Comparison of ENCODE assay signal across 25 cellular contexts in the genomic region with DNA sequence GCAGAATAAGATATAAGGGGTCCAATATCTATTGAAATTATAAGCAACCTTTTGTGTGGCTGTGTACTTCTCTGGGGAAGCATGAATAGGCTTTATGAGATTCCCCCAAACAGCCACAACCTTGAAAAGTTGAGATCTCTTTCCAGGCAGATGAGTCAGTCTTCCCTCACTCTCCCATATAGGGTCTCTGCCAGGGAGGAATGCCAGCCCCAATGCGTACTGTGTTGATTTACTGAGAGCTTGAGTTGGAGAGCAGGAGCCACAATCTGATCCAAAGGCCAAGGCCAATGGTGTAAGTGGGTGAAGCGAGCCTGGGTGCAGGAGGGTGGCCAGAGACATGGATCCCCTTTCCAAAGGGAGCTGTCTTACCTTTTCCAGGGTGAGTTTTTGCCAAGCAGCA.
DNase-seq lines count a peak whose midpoint lies in the region; ATAC-seq, FAIRE-seq and TF ChIP-seq lines count a peak whose summit lies in the region.
"Had no signal": no experiment of that assay in that cellular context is flagged by ENCODE, and none has a peak within 500 bp of the region (broad histone marks: within the 10 kb centered on the region; RNA-seq: fewer than 3 reads in every experiment).

No MANE protein-coding gene starts in this region.

- H3K4me2 ChIP-seq in mammary epithelial cell (ENCODE audit: insufficient read depth, low read depth, low read length), result no peak overlapping the region
- no peak overlapping the region for H3K4me2 ChIP-seq in astrocyte (ENCODE audit: low read length)
- H3K4me2 ChIP-seq: hepatocyte had no signal

- H3K4me3 ChIP-seq in mammary epithelial cell (replicated peaks in 1 of 3; ENCODE audit: insufficient read depth in 1 of 3, low read depth in 2 of 3, low read length in 3 of 3), result no peak overlapping the region
- H3K4me3 ChIP-seq in astrocyte (ENCODE audit: insufficient read depth, low read depth, low read length), result no peak overlapping the region
- no peak overlapping the region for H3K4me3 ChIP-seq in foreskin fibroblast (ENCODE audit: low read depth in 1 of 2, low read length in 2 of 2)
- no peak overlapping the region for H3K4me3 ChIP-seq in effector memory CD4-positive, alpha-beta T cell (ENCODE audit: insufficient read depth, low read depth, low read length, poor library complexity, severe bottlenecking)
- H3K4me3 ChIP-seq: hepatocyte, lower lobe of right lung, tibial nerve had no signal

- no peaks in the 10 kb centered on the region for H3K36me3 Mint-ChIP-seq in MCF 10A (ENCODE audit: insufficient read depth, unreplicated experiment)
- no peaks in the 10 kb centered on the region for H3K36me3 Mint-ChIP-seq in astrocyte (ENCODE audit: low read depth, unreplicated experiment)
- H3K36me3 Mint-ChIP-seq: activated naive CD4-positive, alpha-beta T cell treated with anti-CD3 and anti-CD28 coated beads, Interleukin-2, amount 50 U/mL, for 24 hours had no signal

- H3K9me3 Mint-ChIP-seq in MCF 10A (ENCODE audit: unreplicated experiment) (no peaks in the 10 kb centered on the region), astrocyte (ENCODE audit: unreplicated experiment) (no peaks in the 10 kb centered on the region)
- H3K9me3 Mint-ChIP-seq: activated CD4-positive, alpha-beta T cell treated with anti-CD3 and anti-CD28 coated beads, Interleukin-2, amount 10 ng/mL, durations not matched to agents 24 days and 14 days; activated naive CD4-positive, alpha-beta T cell treated with anti-CD3 and anti-CD28 coated beads, Interleukin-2, amount 50 U/mL, for 24 hours had no signal

- no peak for FAIRE-seq in astrocyte (lab: Jason Lieb, UNC)
- FAIRE-seq: GM12892, islet of Langerhans had no signal

- H3K79me2 ChIP-seq in mammary epithelial cell (ENCODE audit: insufficient read depth, low read length) (no peaks in the 10 kb centered on the region), astrocyte (ENCODE audit: insufficient read depth, low read length) (no peaks in the 10 kb centered on the region)
- H3K79me2 ChIP-seq: hepatocyte had no signal

- no peak overlapping the region for H3K27ac ChIP-seq in mammary epithelial cell (ENCODE audit: insufficient read depth, low read depth, low read length)
- H3K27ac ChIP-seq in astrocyte (ENCODE audit: low read depth, low read length), result no peak overlapping the region
- H3K27ac ChIP-seq in effector memory CD4-positive, alpha-beta T cell (ENCODE audit: insufficient read depth, low read length, poor library complexity, severe bottlenecking), result no peak overlapping the region
- H3K27ac ChIP-seq: foreskin keratinocyte, hepatocyte, lower lobe of right lung, tibial nerve, VCaP had no signal

- H3K27me3 ChIP-seq in mammary epithelial cell (ENCODE audit: insufficient read depth, low read length) (peaks cover 17% of the 10 kb centered on the region), astrocyte (ENCODE audit: insufficient read depth, low read length) (peaks cover 10% of the 10 kb centered on the region)
- peaks cover 4% of the 10 kb centered on the region for H3K27me3 ChIP-seq in effector memory CD4-positive, alpha-beta T cell (replicated peaks; ENCODE audit: control insufficient read depth, insufficient read depth, low read length, poor library complexity, severe bottlenecking)
- H3K27me3 ChIP-seq: hepatocyte, tibial nerve had no signal

- H3K4me1 ChIP-seq in mammary epithelial cell (ENCODE audit: insufficient read depth, low read length) (no peaks in the 10 kb centered on the region), astrocyte (ENCODE audit: insufficient read depth, low read length) (no peaks in the 10 kb centered on the region)
- no peaks in the 10 kb centered on the region for H3K4me1 ChIP-seq in effector memory CD4-positive, alpha-beta T cell (ENCODE audit: control insufficient read depth, insufficient read depth, low read length, poor library complexity, severe bottlenecking)
- H3K4me1 ChIP-seq: foreskin keratinocyte, lower lobe of right lung, tibial nerve had no signal

- BruUV-seq in MCF 10A (replicated peaks; lab: Mats Ljungman, UMichigan) (no TSS peak), mammary epithelial cell (replicated peaks; lab: Mats Ljungman, UMichigan) (no TSS peak)

- TF ChIP-seq CTCF in MCF 10A (IDR thresholded peaks at IDR 0.05; ENCODE audit: unreplicated experiment) (no peak), mammary epithelial cell (conservative IDR thresholded peaks at IDR 0.05 in 1 of 2, IDR thresholded peaks at IDR 0.05 in 1 of 2; ENCODE audit: extremely low read depth in 1 of 2, insufficient read depth in 1 of 2, low read depth in 1 of 2, low read length in 2 of 2) (no peak), astrocyte (IDR thresholded peaks at IDR 0.05; ENCODE audit: insufficient read depth, low read depth, low read length) (no peak), foreskin fibroblast (IDR thresholded peaks at IDR 0.05; ENCODE audit: low read depth, low read length) (no peak)

- dilution Hi-C loops in mammary epithelial cell (cut with HindIII; ENCODE audit: low sequenced_read_pairs), result no loop called here

- intact Hi-C loops in MCF 10A (cut with micrococcal nuclease) (no loop called here), mammary epithelial cell (cut with micrococcal nuclease) (no loop called here)

- no peak overlapping the region for H3K27ac Mint-ChIP-seq in MCF 10A (ENCODE audit: low read depth, unreplicated experiment)
- no peak overlapping the region for H3K27ac Mint-ChIP-seq in astrocyte (ENCODE audit: unreplicated experiment)
- H3K27ac Mint-ChIP-seq: activated CD4-positive, alpha-beta T cell treated with anti-CD3 and anti-CD28 coated beads, Interleukin-2, amount 10 ng/mL, durations not matched to agents 24 days and 14 days; activated naive CD4-positive, alpha-beta T cell treated with anti-CD3 and anti-CD28 coated beads, Interleukin-2, amount 50 U/mL, for 24 hours had no signal

- H4K20me1 ChIP-seq in mammary epithelial cell (ENCODE audit: insufficient read depth, low read length) (no peaks in the 10 kb centered on the region), astrocyte (ENCODE audit: insufficient read depth, low read length) (no peaks in the 10 kb centered on the region)

- H3K27me3 Mint-ChIP-seq in MCF 10A (ENCODE audit: insufficient read depth, unreplicated experiment), result peaks cover 36% of the 10 kb centered on the region
- H3K27me3 Mint-ChIP-seq in astrocyte (ENCODE audit: low read depth, unreplicated experiment), result peaks cover 4% of the 10 kb centered on the region

- DNase-seq in MCF 10A (ENCODE audit: unreplicated experiment) (peak; percentile 14), mammary epithelial cell (no peak), astrocyte (ENCODE audit: low read depth) (peak; percentile 25), foreskin fibroblast (peak; percentile 58 to 75), ureter (ENCODE audit: low spot score) (peak; percentile 51), NCI-H1694 treated with DMSO at 0.1 percent for 48 hours (lab: John Stamatoyannopoulos, UW) (no peak)
- DNase-seq in effector memory CD4-positive, alpha-beta T cell, result no peak
- DNase-seq: 8988T; activated CD4-positive, alpha-beta T cell treated with anti-CD3 and anti-CD28 coated beads, Interleukin-2, amount 10 ng/mL, durations not matched to agents 24 days and 14 days; cortex of kidney; DMS79; foreskin keratinocyte; lower lobe of right lung; NCI-H1105 treated with DMSO at 0.1 percent for 48 hours; RPMI8226; stimulated activated CD4-positive, alpha-beta T cell treated with anti-CD3 and anti-CD28 coated beads, Interleukin-4, amount 100 ng/mL, for 4 hours; stimulated activated naive CD8-positive, alpha-beta T cell treated with anti-CD3 and anti-CD28 coated beads, Interleukin-15, Interleukin-2, amounts not matched to agents 100 U/mL and 50 U/mL, for 24 hours; T-helper 2 cell had no signal

- no peaks in the 10 kb centered on the region for H3K4me1 Mint-ChIP-seq in MCF 10A (ENCODE audit: insufficient read depth, unreplicated experiment)
- peaks cover 3% of the 10 kb centered on the region for H3K4me1 Mint-ChIP-seq in astrocyte (ENCODE audit: low read depth, unreplicated experiment)
- H3K4me1 Mint-ChIP-seq: activated CD4-positive, alpha-beta T cell treated with anti-CD3 and anti-CD28 coated beads, Interleukin-2, amount 10 ng/mL, durations not matched to agents 24 days and 14 days; activated naive CD4-positive, alpha-beta T cell treated with anti-CD3 and anti-CD28 coated beads, Interleukin-2, amount 50 U/mL, for 24 hours had no signal

- H3K4me3 Mint-ChIP-seq in MCF 10A (ENCODE audit: unreplicated experiment) (no peak overlapping the region), astrocyte (ENCODE audit: unreplicated experiment) (no peak overlapping the region)
- H3K4me3 Mint-ChIP-seq: activated CD4-positive, alpha-beta T cell treated with anti-CD3 and anti-CD28 coated beads, Interleukin-2, amount 10 ng/mL, durations not matched to agents 24 days and 14 days; activated naive CD4-positive, alpha-beta T cell treated with anti-CD3 and anti-CD28 coated beads, Interleukin-2, amount 50 U/mL, for 24 hours had no signal

- no peaks in the 10 kb centered on the region for H3K9me3 ChIP-seq in mammary epithelial cell (replicated peaks; ENCODE audit: insufficient read depth, low read length)
- H3K9me3 ChIP-seq in astrocyte (ENCODE audit: insufficient read depth, low read depth, low read length), result no peaks in the 10 kb centered on the region
- H3K9me3 ChIP-seq in effector memory CD4-positive, alpha-beta T cell (ENCODE audit: control insufficient read depth, low read length), result no peaks in the 10 kb centered on the region
- H3K9me3 ChIP-seq: lower lobe of right lung, tibial nerve had no signal

- no peaks in the 10 kb centered on the region for H3K36me3 ChIP-seq in mammary epithelial cell (ENCODE audit: insufficient read depth, low read length)
- H3K36me3 ChIP-seq in astrocyte (ENCODE audit: insufficient read depth, low read length), result no peaks in the 10 kb centered on the region
- H3K36me3 ChIP-seq in effector memory CD4-positive, alpha-beta T cell (ENCODE audit: control insufficient read depth, insufficient read depth, low read length), result no peaks in the 10 kb centered on the region
- H3K36me3 ChIP-seq: lower lobe of right lung, tibial nerve had no signal

- POLR2A ChIA-PET in MCF 10A (lab: Yijun Ruan, JAX), result no interaction called here

- in situ Hi-C loops in mammary epithelial cell (cut with MboI; ENCODE audit: low sequenced_read_pairs in 2 of 2), result no loop called here

- CTCF ChIA-PET in MCF 10A (lab: Yijun Ruan, JAX), result interaction anchor here (0.6 kb wide), 1 partner anchor 117 kb away, joined by 4 read pairs; no protein-coding TSS in a partner anchor
- CTCF ChIA-PET in mammary epithelial cell (lab: Charles Lee; ENCODE audit: low non-redundant PET), result no interaction called here

- H3K9ac ChIP-seq in mammary epithelial cell (ENCODE audit: insufficient read depth, low read length) (no peak overlapping the region), astrocyte (ENCODE audit: low read length) (no peak overlapping the region)

- no peak for ATAC-seq in HG03139 (IDR thresholded peaks at IDR 0.05; ENCODE audit: unreplicated experiment)
- ATAC-seq: foreskin keratinocyte; lower lobe of right lung; stimulated activated naive CD8-positive, alpha-beta T cell treated with anti-CD3 and anti-CD28 coated beads, Interleukin-15, Interleukin-2, amounts not matched to agents 100 U/mL and 50 U/mL, for 24 hours had no signal

- WGBS in mammary epithelial cell (ENCODE audit: low coverage, missing lambda C conversion rate), result 33% methylated on average over 1 of the region's 2 CpGs

- H2AFZ ChIP-seq in mammary epithelial cell (ENCODE audit: low read depth, low read length), result no peak overlapping the region
- no peak overlapping the region for H2AFZ ChIP-seq in astrocyte (ENCODE audit: low read depth, low read length)
- H2AFZ ChIP-seq: hepatocyte had no signal

Comparison
In these comparisons a context has a peak if more than half of its experiments do, and no peak if none do; other contexts are left out.
1. DNase-seq: peak in MCF 10A (single experiment), astrocyte (single experiment), foreskin fibroblast (2 of 2) and ureter (single experiment); none in mammary epithelial cell (single experiment), effector memory CD4-positive, alpha-beta T cell (0 of 3) and NCI-H1694 treated with DMSO at 0.1 percent for 48 hours (single experiment).